In genomic region chr11:129740877-129741276, GRCh38 we compare ENCODE assay signal across 37 cellular contexts.
"Had no signal": no experiment of that assay in that cellular context is flagged by ENCODE, and none has a peak within 500 bp of the region (broad histone marks: within the 10 kb centered on the region; RNA-seq: fewer than 3 reads in every experiment).

No MANE protein-coding gene starts in this region.

- H3K4me1 ChIP-seq: ascending aorta had no signal

- H3K36me3 ChIP-seq: ascending aorta had no signal

- H3K4me3 Mint-ChIP-seq: activated B cell treated with CpG ODN at 0.5 μM for 24 hours; activated CD4-positive, alpha-beta memory T cell treated with anti-CD3 and anti-CD28 coated beads for 36 hours; activated CD4-positive, alpha-beta T cell treated with anti-CD3 and anti-CD28 coated beads, Interleukin-2, amount 10 ng/mL, durations not matched to agents 24 days and 14 days; activated CD8-positive, alpha-beta T cell treated with anti-CD3 and anti-CD28 coated beads for 36 hours; activated naive CD4-positive, alpha-beta T cell treated with anti-CD3 and anti-CD28 coated beads for 36 hours; activated naive CD8-positive, alpha-beta T cell treated with anti-CD3 and anti-CD28 coated beads, Interleukin-2, amount 10 ng/mL, durations not matched to agents 7 days and 5 days; activated naive CD8-positive, alpha-beta T cell treated with anti-CD3 and anti-CD28 coated beads, Interleukin-2, amount 50 U/mL, for 24 hours; activated T-cell treated with anti-CD3 and anti-CD28 coated beads, Interleukin-2, amount 50 U/mL, for 4 hours; activated T-cell treated with anti-CD3 and anti-CD28 coated beads, Interleukin-2, amount 50 U/mL, for 72 hours; activated T-helper 1 cell treated with anti-CD3 and anti-CD28 coated beads, Interleukin-12 subunit alpha, Interleukin-12 subunit beta, Interleukin-2, Interleukin-4 antibody, amounts not matched to agents 30 ng/mL and 10 ng/mL and 1 ng/mL, durations not matched to agents 14 hours and 24 hours and 36 hours; activated T-helper 17 cell treated with anti-CD3 and anti-CD28 coated beads, Interleukin-2, amount 50 U/mL, for 72 hours; brain; central memory CD8-positive, alpha-beta T cell; T-helper 1 cell treated with Interleukin-12 subunit alpha and Interleukin-12 subunit beta and Interleukin-4 antibody, amounts not matched to agents 30 μg/mL and 1 μg/mL, for 36 hours; T-helper 2 cell treated with Interferon-gamma antibody and Interleukin-4, amounts not matched to agents 5 μg/mL and 100 μg/mL, for 36 hours had no signal

- H3K27ac ChIP-seq: ascending aorta, VCaP had no signal

- H3K9me3 Mint-ChIP-seq: activated B cell treated with CpG ODN at 0.5 μM for 24 hours; activated CD4-positive, alpha-beta memory T cell treated with anti-CD3 and anti-CD28 coated beads for 36 hours; activated CD4-positive, alpha-beta T cell treated with anti-CD3 and anti-CD28 coated beads, Interleukin-2, amount 10 ng/mL, durations not matched to agents 24 days and 14 days; activated CD8-positive, alpha-beta T cell treated with anti-CD3 and anti-CD28 coated beads for 36 hours; activated naive CD4-positive, alpha-beta T cell treated with anti-CD3 and anti-CD28 coated beads for 36 hours; activated naive CD4-positive, alpha-beta T cell treated with anti-CD3 and anti-CD28 coated beads, Interleukin-2, amount 50 U/mL, for 72 hours; activated naive CD8-positive, alpha-beta T cell treated with anti-CD3 and anti-CD28 coated beads, Interleukin-2, amount 10 ng/mL, durations not matched to agents 7 days and 5 days; activated naive CD8-positive, alpha-beta T cell treated with anti-CD3 and anti-CD28 coated beads, Interleukin-2, amount 50 U/mL, for 24 hours; activated T-cell treated with anti-CD3 and anti-CD28 coated beads, Interleukin-2, amount 50 U/mL, for 4 hours; activated T-cell treated with anti-CD3 and anti-CD28 coated beads, Interleukin-2, amount 50 U/mL, for 72 hours; activated T-helper 1 cell treated with anti-CD3 and anti-CD28 coated beads, Interleukin-12 subunit alpha, Interleukin-12 subunit beta, Interleukin-2, Interleukin-4 antibody, amounts not matched to agents 30 ng/mL and 10 ng/mL and 1 ng/mL, durations not matched to agents 14 hours and 24 hours and 36 hours; activated T-helper 17 cell treated with anti-CD3 and anti-CD28 coated beads, Interleukin-2, amount 50 U/mL, for 72 hours; central memory CD8-positive, alpha-beta T cell; T-helper 1 cell treated with Interleukin-12 subunit alpha and Interleukin-12 subunit beta and Interleukin-4 antibody, amounts not matched to agents 30 μg/mL and 1 μg/mL, for 36 hours; T-helper 2 cell treated with Interferon-gamma antibody and Interleukin-4, amounts not matched to agents 5 μg/mL and 100 μg/mL, for 36 hours had no signal

- DNase-seq: activated B cell treated with CpG ODN at 0.5 μM for 24 hours; activated CD4-positive, alpha-beta memory T cell treated with anti-CD3 and anti-CD28 coated beads for 36 hours; activated CD4-positive, alpha-beta T cell treated with anti-CD3 and anti-CD28 coated beads for 4 hours; activated CD4-positive, alpha-beta T cell treated with anti-CD3 and anti-CD28 coated beads, Interleukin-2, amount 10 ng/mL, durations not matched to agents 24 days and 14 days; activated CD4-positive, alpha-beta T cell treated with anti-CD3 and anti-CD28 coated beads, Interleukin-2, amount 50 U/mL, for 1 hour; activated CD4-positive, alpha-beta T cell treated with anti-CD3 and anti-CD28 coated beads, Interleukin-2, amount 50 U/mL, for 4 hours; activated CD4-positive, CD25-positive, alpha-beta regulatory T cell treated with anti-CD3 and anti-CD28 coated beads, Interleukin-2, amount 50 U/mL, for 72 hours; activated CD8-positive, alpha-beta memory T cell treated with anti-CD3 and anti-CD28 coated beads, Interleukin-2, amount 50 U/mL, for 4 hours; activated CD8-positive, alpha-beta T cell treated with anti-CD3 and anti-CD28 coated beads for 36 hours; activated effector memory CD4-positive, alpha-beta T cell treated with anti-CD3 and anti-CD28 coated beads, Interleukin-2, amount 50 U/mL, for 16 hours; activated gamma-delta T cell treated with Interleukin-2 at 50 U/mL for 16 hours; activated naive CD4-positive, alpha-beta T cell; activated naive CD4-positive, alpha-beta T cell treated with anti-CD3 and anti-CD28 coated beads for 36 hours; activated naive CD4-positive, alpha-beta T cell treated with anti-CD3 and anti-CD28 coated beads, Interleukin-2, amount 50 U/mL, for 16 hours; activated naive CD8-positive, alpha-beta T cell treated with anti-CD3 and anti-CD28 coated beads, Interleukin-2, amount 10 ng/mL, durations not matched to agents 7 days and 5 days; activated naive CD8-positive, alpha-beta T cell treated with anti-CD3 and anti-CD28 coated beads, Interleukin-2, amount 50 U/mL, for 24 hours; activated T-cell treated with anti-CD3 and anti-CD28 coated beads for 4 hours; activated T-cell treated with anti-CD3 and anti-CD28 coated beads, Interleukin-2, amount 50 U/mL, for 1 hour; activated T-cell treated with anti-CD3 and anti-CD28 coated beads, Interleukin-2, amount 50 U/mL, for 4 hours; activated T-cell treated with anti-CD3 and anti-CD28 coated beads, Interleukin-2, amount 50 U/mL, for 72 hours; amygdala; anterior cingulate cortex; caudate nucleus; cerebellar nuclear complex; T-helper 1 cell; T-helper 2 cell; T-helper 9 cell had no signal

- H3K9me3 ChIP-seq: ascending aorta had no signal

- H3K4me3 ChIP-seq: ascending aorta had no signal

- FAIRE-seq: TTC549 had no signal

- H3K27ac Mint-ChIP-seq: activated B cell treated with CpG ODN at 0.5 μM for 24 hours; activated CD4-positive, alpha-beta memory T cell treated with anti-CD3 and anti-CD28 coated beads for 36 hours; activated CD4-positive, alpha-beta T cell treated with anti-CD3 and anti-CD28 coated beads, Interleukin-2, amount 10 ng/mL, durations not matched to agents 24 days and 14 days; activated CD8-positive, alpha-beta T cell treated with anti-CD3 and anti-CD28 coated beads for 36 hours; activated naive CD4-positive, alpha-beta T cell treated with anti-CD3 and anti-CD28 coated beads for 36 hours; activated naive CD4-positive, alpha-beta T cell treated with anti-CD3 and anti-CD28 coated beads, Interleukin-2, amount 50 U/mL, for 72 hours; activated naive CD8-positive, alpha-beta T cell treated with anti-CD3 and anti-CD28 coated beads, Interleukin-2, amount 10 ng/mL, durations not matched to agents 7 days and 5 days; activated naive CD8-positive, alpha-beta T cell treated with anti-CD3 and anti-CD28 coated beads, Interleukin-2, amount 50 U/mL, for 24 hours; activated T-cell treated with anti-CD3 and anti-CD28 coated beads, Interleukin-2, amount 50 U/mL, for 72 hours; activated T-helper 1 cell treated with anti-CD3 and anti-CD28 coated beads, Interleukin-12 subunit alpha, Interleukin-12 subunit beta, Interleukin-2, Interleukin-4 antibody, amounts not matched to agents 30 ng/mL and 10 ng/mL and 1 ng/mL, durations not matched to agents 14 hours and 24 hours and 36 hours; activated T-helper 17 cell treated with anti-CD3 and anti-CD28 coated beads, Interleukin-2, amount 50 U/mL, for 72 hours; brain; T-helper 1 cell treated with Interleukin-12 subunit alpha and Interleukin-12 subunit beta and Interleukin-4 antibody, amounts not matched to agents 30 μg/mL and 1 μg/mL, for 36 hours; T-helper 2 cell treated with Interferon-gamma antibody and Interleukin-4, amounts not matched to agents 5 μg/mL and 100 μg/mL, for 36 hours had no signal

- H3K27me3 Mint-ChIP-seq: activated T-helper 17 cell treated with anti-CD3 and anti-CD28 coated beads, Interleukin-2, amount 50 U/mL, for 72 hours had no signal

- H3K4me1 Mint-ChIP-seq: activated B cell treated with CpG ODN at 0.5 μM for 24 hours; activated CD4-positive, alpha-beta T cell treated with anti-CD3 and anti-CD28 coated beads, Interleukin-2, amount 10 ng/mL, durations not matched to agents 24 days and 14 days; activated naive CD8-positive, alpha-beta T cell treated with anti-CD3 and anti-CD28 coated beads, Interleukin-2, amount 10 ng/mL, durations not matched to agents 7 days and 5 days; activated naive CD8-positive, alpha-beta T cell treated with anti-CD3 and anti-CD28 coated beads, Interleukin-2, amount 50 U/mL, for 24 hours; activated T-helper 17 cell treated with anti-CD3 and anti-CD28 coated beads, Interleukin-2, amount 50 U/mL, for 72 hours; central memory CD8-positive, alpha-beta T cell had no signal

- H3K27me3 ChIP-seq: ascending aorta had no signal

- ATAC-seq: activated CD8-positive, alpha-beta T cell treated with anti-CD3 and anti-CD28 coated beads for 36 hours; activated naive CD4-positive, alpha-beta T cell treated with anti-CD3 and anti-CD28 coated beads, Interleukin-2, amount 50 U/mL, for 72 hours; activated naive CD8-positive, alpha-beta T cell treated with anti-CD3 and anti-CD28 coated beads, Interleukin-2, amount 50 U/mL, for 24 hours; activated T-cell treated with anti-CD3 and anti-CD28 coated beads, Interleukin-2, amount 50 U/mL, for 4 hours; activated T-cell treated with anti-CD3 and anti-CD28 coated beads, Interleukin-2, amount 50 U/mL, for 72 hours; activated T-helper 17 cell treated with anti-CD3 and anti-CD28 coated beads, Interleukin-2, amount 50 U/mL, for 72 hours had no signal

- H3K36me3 Mint-ChIP-seq: activated CD4-positive, alpha-beta memory T cell treated with anti-CD3 and anti-CD28 coated beads for 36 hours; activated naive CD4-positive, alpha-beta T cell treated with anti-CD3 and anti-CD28 coated beads, Interleukin-2, amount 50 U/mL, for 72 hours; activated naive CD8-positive, alpha-beta T cell treated with anti-CD3 and anti-CD28 coated beads, Interleukin-2, amount 10 ng/mL, durations not matched to agents 7 days and 5 days; brain had no signal
